ENCODE assay signal across 29 cellular contexts in the genomic region with DNA sequence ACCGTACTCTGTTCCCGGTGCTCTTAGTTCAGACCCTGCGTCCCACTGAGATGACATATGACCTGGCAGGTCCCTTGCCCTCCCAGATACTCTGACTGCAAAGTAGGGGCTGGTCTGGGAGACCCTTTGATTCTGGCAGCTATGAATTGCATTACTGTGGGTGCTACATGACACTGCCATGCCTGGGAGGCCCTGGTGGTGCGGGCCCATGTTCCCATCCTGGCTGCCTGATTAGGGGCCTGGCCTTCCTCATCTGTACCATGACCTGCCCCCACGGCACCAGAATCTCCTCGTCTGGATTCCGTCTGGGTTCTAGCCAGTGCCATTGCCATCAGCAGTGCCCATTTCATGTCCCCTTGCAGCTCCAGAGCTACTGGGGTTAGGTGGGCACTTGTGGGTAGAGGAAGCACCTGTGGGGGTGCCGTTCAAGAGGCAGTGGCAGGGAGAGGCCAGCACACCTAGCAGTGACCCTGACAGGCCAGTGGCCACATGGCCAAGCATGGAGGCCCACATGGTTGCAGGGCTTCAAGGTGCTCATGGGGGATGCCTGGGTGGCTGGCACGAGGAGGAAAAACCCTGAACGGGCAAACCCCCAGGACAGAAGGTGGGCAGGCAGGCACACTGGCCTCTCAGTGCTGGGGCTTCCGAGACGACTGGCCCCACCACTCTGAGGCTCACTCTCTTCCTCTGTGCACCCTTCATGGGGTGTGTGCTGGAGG.
A peak's percentile ranks its signal among the peaks of the same experiment; 100 is the strongest.
DNase-seq lines count a peak whose midpoint lies in the region; ATAC-seq and TF ChIP-seq lines count a peak whose summit lies in the region.
"Had no signal": no experiment of that assay in that cellular context is flagged by ENCODE, and none has a peak within 500 bp of the region (broad histone marks: within the 10 kb centered on the region; RNA-seq: fewer than 3 reads in every experiment).

No MANE protein-coding gene starts in this region.

- peaks cover 0 to 69% (median 0%) of the 10 kb centered on the region in 3 donors for H3K36me3 ChIP-seq in Peyer's patch
- H3K36me3 ChIP-seq in ovary, result no peaks in the 10 kb centered on the region

- TF ChIP-seq CTCF in Peyer's patch (IDR thresholded peaks at IDR 0.05) (no peak), dorsolateral prefrontal cortex (IDR thresholded peaks at IDR 0.05 in 54 of 56, conservative IDR thresholded peaks at IDR 0.05 in 2 of 56; ENCODE audit: low read depth in 1 of 56, partially characterized antibody in 56 of 56) (no peak), ovary (IDR thresholded peaks at IDR 0.05) (no peak)

- intact Hi-C loops in dorsolateral prefrontal cortex (cut with DNase I) (no loop called here), ovary (cut with DNase I) (loop anchor here in 1 of 4 donors (10.0 kb wide), 1 partner anchor 61 kb away; no protein-coding TSS in a partner anchor)

- no peaks in the 10 kb centered on the region for H3K9me3 ChIP-seq in Peyer's patch
- no peaks in the 10 kb centered on the region for H3K9me3 ChIP-seq in ovary
- H3K9me3 ChIP-seq: HAP-1, lower lobe of right lung, testis, vagina had no signal

- H3K36me3 Mint-ChIP-seq in activated CD8-positive, alpha-beta memory T cell treated with anti-CD3 and anti-CD28 coated beads, Interleukin-2, amount 10 ng/mL, durations not matched to agents 7 days and 5 days, result peaks cover 2% of the 10 kb centered on the region

- H3K9me3 Mint-ChIP-seq in activated CD8-positive, alpha-beta memory T cell treated with anti-CD3 and anti-CD28 coated beads, Interleukin-2, amount 10 ng/mL, durations not matched to agents 7 days and 5 days (ENCODE audit: low read depth), result no peaks in the 10 kb centered on the region
- H3K9me3 Mint-ChIP-seq: activated T-helper 2 cell treated with anti-CD3 and anti-CD28 coated beads, Interferon-gamma antibody, Interleukin-2, Interleukin-4, amounts not matched to agents 10 μg/mL and 5 μg/mL and 100 μg/mL, durations not matched to agents 14 hours and 24 hours and 36 hours; endodermal cell; nephron; stimulated activated naive CD8-positive, alpha-beta T cell treated with anti-CD3 and anti-CD28 coated beads, Interleukin-15, Interleukin-2, amounts not matched to agents 100 ng/mL and 50 ng/mL, for 24 hours; T-helper 2 cell treated with Interferon-gamma antibody and Interleukin-4, amounts not matched to agents 5 μg/mL and 100 μg/mL, for 36 hours had no signal

- H3K27me3 ChIP-seq in Peyer's patch (no peaks in the 10 kb centered on the region), dorsolateral prefrontal cortex (no peaks in the 10 kb centered on the region), ovary (no peaks in the 10 kb centered on the region)
- H3K27me3 ChIP-seq: testis, vagina had no signal

- H3K4me3 ChIP-seq in Peyer's patch (no peak overlapping the region), dorsolateral prefrontal cortex (no peak overlapping the region), ovary (no peak overlapping the region)
- H3K4me3 ChIP-seq: HAP-1, lower lobe of right lung, PC-9, testis, vagina had no signal

- TF ChIP-seq EP300 in ovary (IDR thresholded peaks at IDR 0.05), result no peak

- WGBS in ovary, 3 donors, result 91 to 94% (median 92%) methylated on average over 12 of the region's 12 CpGs

- no peak for ATAC-seq in activated CD8-positive, alpha-beta memory T cell treated with anti-CD3 and anti-CD28 coated beads, Interleukin-2, amount 10 ng/mL, durations not matched to agents 7 days and 5 days
- ATAC-seq in HG03135 (IDR thresholded peaks at IDR 0.05; ENCODE audit: unreplicated experiment), result no peak

- H3K4me3 Mint-ChIP-seq in activated CD8-positive, alpha-beta memory T cell treated with anti-CD3 and anti-CD28 coated beads, Interleukin-2, amount 10 ng/mL, durations not matched to agents 7 days and 5 days, result no peak overlapping the region
- H3K4me3 Mint-ChIP-seq: activated naive CD8-positive, alpha-beta T cell; CD4-positive, CD25-positive, alpha-beta regulatory T cell; endodermal cell; nephron; stimulated activated naive CD8-positive, alpha-beta T cell treated with anti-CD3 and anti-CD28 coated beads, Interleukin-15, Interleukin-2, amounts not matched to agents 100 ng/mL and 50 ng/mL, for 24 hours; T-helper 2 cell treated with Interferon-gamma antibody and Interleukin-4, amounts not matched to agents 5 μg/mL and 100 μg/mL, for 36 hours had no signal

- H3K27me3 Mint-ChIP-seq in activated CD8-positive, alpha-beta memory T cell treated with anti-CD3 and anti-CD28 coated beads, Interleukin-2, amount 10 ng/mL, durations not matched to agents 7 days and 5 days, result no peaks in the 10 kb centered on the region
- H3K27me3 Mint-ChIP-seq: activated naive CD8-positive, alpha-beta T cell; CD4-positive, CD25-positive, alpha-beta regulatory T cell; stimulated activated naive CD8-positive, alpha-beta T cell treated with anti-CD3 and anti-CD28 coated beads, Interleukin-15, Interleukin-2, amounts not matched to agents 100 ng/mL and 50 ng/mL, for 24 hours had no signal

- CTCF ChIA-PET in activated CD8-positive, alpha-beta memory T cell treated with anti-CD3 and anti-CD28 coated beads, Interleukin-2, amount 10 ng/mL, durations not matched to agents 7 days and 5 days (lab: Charles Lee), result no interaction called here

- DNase-seq in activated CD8-positive, alpha-beta memory T cell treated with anti-CD3 and anti-CD28 coated beads, Interleukin-2, amount 10 ng/mL, durations not matched to agents 7 days and 5 days, result peak; percentile 38
- no peak for DNase-seq in activated CD8-positive, alpha-beta memory T cell treated with anti-CD3 and anti-CD28 coated beads for 24 hours
- peak in 2 of 3 donors; percentile 19 to 21 for DNase-seq in Peyer's patch
- peak in 7 of 10 donors; percentile 1 to 24 (median 16) for DNase-seq in dorsolateral prefrontal cortex
- peak; percentile 3 to 24 (median 7) for DNase-seq in ovary
- DNase-seq in KG1 (lab: John Stamatoyannopoulos, UW), result no peak
- no peak for DNase-seq in COLO829 (ENCODE audit: low spot score)
- DNase-seq: activated CD4-positive, alpha-beta T cell treated with anti-CD3 and anti-CD28 coated beads for 48 hours; CD4-positive, CD25-positive, alpha-beta regulatory T cell; DND-41; GF-D8; lower lobe of right lung; NCI-H2029 treated with DMSO at 0.1 percent for 48 hours; NCI-H2227 treated with DMSO at 0.1 percent for 48 hours; NCI-H526; PC-9; SIG-M5; stimulated activated CD4-positive, alpha-beta T cell treated with anti-CD3 and anti-CD28 coated beads, Interleukin-2, amount 100 ng/mL, for 24 hours had no signal

- H3K4me1 ChIP-seq in Peyer's patch (no peaks in the 10 kb centered on the region), ovary (ENCODE audit: insufficient read depth) (peaks cover 3% of the 10 kb centered on the region)
- H3K4me1 ChIP-seq: lower lobe of right lung, testis had no signal

- H3K4me1 Mint-ChIP-seq in activated CD8-positive, alpha-beta memory T cell treated with anti-CD3 and anti-CD28 coated beads, Interleukin-2, amount 10 ng/mL, durations not matched to agents 7 days and 5 days, result no peaks in the 10 kb centered on the region
- H3K4me1 Mint-ChIP-seq: CD4-positive, CD25-positive, alpha-beta regulatory T cell; endodermal cell had no signal

- TF ChIP-seq POLR2A in Peyer's patch (IDR thresholded peaks at IDR 0.05) (no peak), ovary (IDR thresholded peaks at IDR 0.05) (no peak)

- H3K27ac ChIP-seq in Peyer's patch (no peak overlapping the region), dorsolateral prefrontal cortex (no peak overlapping the region), ovary (no peak overlapping the region)
- H3K27ac ChIP-seq: HL-60, lower lobe of right lung, PC-9, testis, vagina had no signal

- no peak overlapping the region for H3K27ac Mint-ChIP-seq in activated CD8-positive, alpha-beta memory T cell treated with anti-CD3 and anti-CD28 coated beads, Interleukin-2, amount 10 ng/mL, durations not matched to agents 7 days and 5 days
- H3K27ac Mint-ChIP-seq: activated naive CD8-positive, alpha-beta T cell; activated T-helper 2 cell treated with anti-CD3 and anti-CD28 coated beads, Interferon-gamma antibody, Interleukin-2, Interleukin-4, amounts not matched to agents 10 μg/mL and 5 μg/mL and 100 μg/mL, durations not matched to agents 14 hours and 24 hours and 36 hours; CD4-positive, CD25-positive, alpha-beta regulatory T cell; endodermal cell; nephron; stimulated activated naive CD8-positive, alpha-beta T cell treated with anti-CD3 and anti-CD28 coated beads, Interleukin-15, Interleukin-2, amounts not matched to agents 100 ng/mL and 50 ng/mL, for 24 hours; T-helper 2 cell treated with Interferon-gamma antibody and Interleukin-4, amounts not matched to agents 5 μg/mL and 100 μg/mL, for 36 hours had no signal

Comparison
In these comparisons a context has a peak if more than half of its experiments do, and no peak if none do; other contexts are left out.
1. DNase-seq: peak in activated CD8-positive, alpha-beta memory T cell treated with anti-CD3 and anti-CD28 coated beads, Interleukin-2, amount 10 ng/mL, durations not matched to agents 7 days and 5 days (single experiment), Peyer's patch (2 of 3), dorsolateral prefrontal cortex (7 of 10) and ovary (5 of 5); none in activated CD8-positive, alpha-beta memory T cell treated with anti-CD3 and anti-CD28 coated beads for 24 hours (single experiment), KG1 (single experiment) and COLO829 (single experiment).